ENCODE assay signal across 15 cellular contexts in the genomic region with DNA sequence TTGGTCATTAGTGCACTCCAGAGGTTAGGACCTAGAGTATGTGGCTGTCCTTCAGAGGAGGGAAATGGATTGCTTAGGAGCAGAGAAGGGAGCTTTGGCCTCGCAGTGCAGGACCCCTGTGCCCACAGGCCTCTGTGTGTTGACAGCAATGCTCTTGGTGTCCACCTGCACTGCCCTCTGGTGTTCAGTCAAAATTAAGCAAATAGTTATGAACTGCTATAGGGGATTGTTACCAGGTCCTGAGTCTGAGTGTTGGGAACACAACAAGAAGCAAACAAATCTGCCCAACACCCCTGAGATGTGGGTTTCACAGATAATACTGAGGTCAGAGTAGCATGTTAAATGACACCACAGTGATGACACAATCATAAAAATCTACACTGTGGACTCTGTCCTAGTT. TPM values are rescaled to one million over a fixed set of nuclear protein-coding genes. Genes with fewer than 3 reads are reported as not detected.
DNase-seq lines count a peak whose midpoint lies in the region; ATAC-seq, FAIRE-seq and TF ChIP-seq lines count a peak whose summit lies in the region.
"Not testable (repeated sequence)": the region's sequence is repeated elsewhere in the genome, so short reads cannot be mapped to it uniquely, and the experiment has no call there.
"Had no signal": no experiment of that assay in that cellular context is flagged by ENCODE, and none has a peak within 500 bp of the region (broad histone marks: within the 10 kb centered on the region; RNA-seq: fewer than 3 reads in every experiment).

No MANE protein-coding gene starts in this region.

- H3F3A ChIP-seq in Loucy (ENCODE audit: low read depth); neural progenitor cell (ENCODE audit: low read depth): not testable (repeated sequence)

- not testable (repeated sequence) for H3K4me3 ChIP-seq in A549; GM12865 (ENCODE audit: low read depth, low read length); Loucy (ENCODE audit: low read length, poor library complexity, severe bottlenecking); OCI-LY3 (ENCODE audit: low read length); endothelial cell of umbilical vein (replicated peaks in 1 of 3; ENCODE audit: insufficient read depth in 1 of 3, low read depth in 1 of 3, low read length in 3 of 3); iPS DF 6.9 (ENCODE audit: low read length); neural progenitor cell

- TF ChIP-seq EP300 in A549 (IDR thresholded peaks at IDR 0.05), result not testable (repeated sequence)

- not testable (repeated sequence) for H3K27ac Mint-ChIP-seq in neural progenitor cell

- intact Hi-C loops in endothelial cell of umbilical vein (cut with micrococcal nuclease), result not testable (repeated sequence)

- ATAC-seq in A549, result not testable (repeated sequence)

- DNase-seq in A549 (ENCODE audit: low read depth in 1 of 2, low spot score in 1 of 2) (peak in 1 of 2 experiments; percentile 50), GM12865 (ENCODE audit: low read depth) (peak; percentile 9), astrocyte of the hippocampus (ENCODE audit: low read depth, low spot score) (peak; percentile 7), endothelial cell of umbilical vein (ENCODE audit: low read depth, low spot score) (peak; percentile 49), iPS DF 6.9 (ENCODE audit: low read depth, low spot score) (peak; percentile 7), neural progenitor cell (ENCODE audit: low spot score) (peak; percentile 21)

- H3K9me2 ChIP-seq in Loucy (replicated peaks; ENCODE audit: low read depth, low read length), result not testable (repeated sequence)

- TF ChIP-seq RAD21 in A549 (conservative IDR thresholded peaks at IDR 0.05 in 1 of 2, IDR thresholded peaks at IDR 0.05 in 1 of 2), result peak; percentile 44 to 48; a peak in 3 of 5 replicates

- H3K4me2 ChIP-seq in A549; Loucy (ENCODE audit: low read depth, low read length, poor library complexity, severe bottlenecking); OCI-LY3 (ENCODE audit: low read length); endothelial cell of umbilical vein (ENCODE audit: insufficient read depth, low read length); neural progenitor cell: not testable (repeated sequence)

- H3K4me3 Mint-ChIP-seq in neural progenitor cell, result not testable (repeated sequence)

- WGBS in A549 (ENCODE audit: missing lambda C conversion rate), result 22% methylated on average over 1 of the region's 1 CpG
- WGBS in iPS DF 6.9 (ENCODE audit: insufficient coverage, insufficient read length), result no CpG with 5 or more reads among the region's 1 CpG

- not testable (repeated sequence) for H3K4me1 ChIP-seq in A549; Loucy (ENCODE audit: insufficient read depth, low read length, poor library complexity, severe bottlenecking); OCI-LY3 (ENCODE audit: low read length); endothelial cell of umbilical vein (ENCODE audit: control insufficient read depth, extremely low read depth, insufficient read depth, low read length); iPS DF 6.9 (ENCODE audit: control insufficient read depth, insufficient read depth, low read length); neural progenitor cell

- H3K9me3 ChIP-seq in A549; Loucy (ENCODE audit: insufficient read depth, low read depth, low read length); OCI-LY3 (ENCODE audit: insufficient read depth, low read length); endothelial cell of umbilical vein (replicated peaks; ENCODE audit: control insufficient read depth, insufficient read depth, low read length); iPS DF 6.9 (ENCODE audit: control insufficient read depth, insufficient read depth, low read length); neural progenitor cell (ENCODE audit: low read depth): not testable (repeated sequence)

- H3K27me3 ChIP-seq in Loucy (ENCODE audit: insufficient read depth, low read length, poor library complexity, severe bottlenecking); OCI-LY3 (ENCODE audit: low read depth, low read length); endothelial cell of umbilical vein (ENCODE audit: control insufficient read depth in 2 of 2, insufficient read depth in 2 of 2, low read length in 2 of 2); iPS DF 6.9 (ENCODE audit: control insufficient read depth, insufficient read depth, low read length); neural progenitor cell: not testable (repeated sequence)

- H3K79me2 ChIP-seq in Loucy (ENCODE audit: insufficient read depth, low read length); OCI-LY3 (ENCODE audit: low read length); endothelial cell of umbilical vein (ENCODE audit: control insufficient read depth, insufficient read depth, low read length); neural progenitor cell (ENCODE audit: low read depth): not testable (repeated sequence)

- BruUV-seq in endothelial cell of umbilical vein (replicated peaks; lab: Mats Ljungman, UMichigan), result not testable (repeated sequence)

- not testable (repeated sequence) for H3K4me1 Mint-ChIP-seq in neural progenitor cell

- POLR2A ChIA-PET in A549 (lab: Yijun Ruan, JAX); endothelial cell of umbilical vein (lab: Charles Lee): not testable (repeated sequence)

- not testable (repeated sequence) for H2AFZ ChIP-seq in Loucy (ENCODE audit: low read length); OCI-LY3 (ENCODE audit: low read depth, low read length); endothelial cell of umbilical vein (ENCODE audit: low read depth, low read length)
- H2AFZ ChIP-seq in neural progenitor cell (replicated peaks), result peak overlapping the region; percentile 42

- FAIRE-seq in A549 (lab: Jason Lieb, UNC); endothelial cell of umbilical vein (lab: Jason Lieb, UNC): not testable (repeated sequence)

- H3K9me3 Mint-ChIP-seq in neural progenitor cell, result not testable (repeated sequence)

- peak; percentile 50 for TF ChIP-seq CTCF in A549 (IDR thresholded peaks at IDR 0.05)
- TF ChIP-seq CTCF in GM12865 (IDR thresholded peaks at IDR 0.05; ENCODE audit: insufficient read depth, low read depth, low read length, missing control alignments), result peak; percentile 4
- 0 out of 2 replicates have a peak, but pooled peaks have one; percentile 14 for TF ChIP-seq CTCF in Loucy (conservative IDR thresholded peaks at IDR 0.05; ENCODE audit: low read length)
- peak; percentile 43 for TF ChIP-seq CTCF in OCI-LY3 (IDR thresholded peaks at IDR 0.05; ENCODE audit: low read depth, low read length)
- peak; percentile 20 to 31 for TF ChIP-seq CTCF in endothelial cell of umbilical vein (IDR thresholded peaks at IDR 0.05; ENCODE audit: extremely low read depth in 1 of 2, insufficient read depth in 1 of 2, low read depth in 1 of 2, low read length in 2 of 2)
- peak; percentile 54 for TF ChIP-seq CTCF in neural progenitor cell (IDR thresholded peaks at IDR 0.05)

- H3K36me3 Mint-ChIP-seq in neural progenitor cell, result not testable (repeated sequence)

- not testable (repeated sequence) for H3K27ac ChIP-seq in A549; OCI-LY3 (ENCODE audit: low read length); endothelial cell of umbilical vein (ENCODE audit: insufficient read depth, low read depth, low read length); iPS DF 6.9 (ENCODE audit: low read length); neural progenitor cell

- not testable (repeated sequence) for H3K9ac ChIP-seq in Loucy (ENCODE audit: low read depth, low read length, poor library complexity, severe bottlenecking); OCI-LY3 (ENCODE audit: low read length); endothelial cell of umbilical vein (replicated peaks; ENCODE audit: extremely low read depth, insufficient read depth, low read length); neural progenitor cell

- not testable (repeated sequence) for H3K27me3 Mint-ChIP-seq in neural progenitor cell (ENCODE audit: insufficient read depth, low read depth)

- CTCF ChIA-PET in A549 (lab: Yijun Ruan, JAX); endothelial cell of umbilical vein (lab: Charles Lee): not testable (repeated sequence)

- H3K36me3 ChIP-seq in Loucy (ENCODE audit: insufficient read depth, low read length); OCI-LY3 (replicated peaks; ENCODE audit: low read depth, low read length); endothelial cell of umbilical vein (ENCODE audit: control insufficient read depth in 2 of 2, extremely low read depth in 1 of 2, insufficient read depth in 2 of 2, low read length in 2 of 2); iPS DF 6.9 (ENCODE audit: control insufficient read depth, insufficient read depth, low read length); neural progenitor cell: not testable (repeated sequence)

- not testable (repeated sequence) for TF ChIP-seq POLR2A in A549 (IDR thresholded peaks at IDR 0.05; ENCODE audit: low read length); endothelial cell of umbilical vein (IDR thresholded peaks at IDR 0.05; ENCODE audit: low read depth, low read length)

- H3K9me1 ChIP-seq in endothelial cell of umbilical vein (replicated peaks; ENCODE audit: control insufficient read depth, extremely low read depth, insufficient read depth, low read length), result not testable (repeated sequence)

- H4K20me1 ChIP-seq in Loucy (ENCODE audit: insufficient read depth, low read length, poor library complexity, severe bottlenecking); OCI-LY3 (ENCODE audit: insufficient read depth, low read length); endothelial cell of umbilical vein (replicated peaks; ENCODE audit: control insufficient read depth, extremely low read depth, insufficient read depth, low read length); neural progenitor cell (ENCODE audit: low read depth): not testable (repeated sequence)

- dilution Hi-C loops in endothelial cell of umbilical vein (cut with MboI; ENCODE audit: extremely low pct_ligation_motif_present, low sequenced_read_pairs), result not testable (repeated sequence)

RNA-seq across cellular contexts. Expression of a gene that starts 23.2 kb away (rescaled TPM):
- polyA plus RNA-seq in A549 (2011; rRNA removed) (0.01 TPM in 1 of 2 replicates, not detected in the other), A549 (2017; fragmentation: RNase III; extraction: RNeasy Plus Mini Kit Qiagen cat#74134 plus additional on column Dnase treatment) (not detected in 3 replicates), endothelial cell of umbilical vein (not detected in 2 replicates)
- 0.01 TPM in 1 of 2 replicates, not detected in the other for polyA plus RNA-seq in A549 (2012; cell fraction: cytosol; rRNA removed)
- polyA plus RNA-seq in A549 (2012; cell fraction: nucleus; rRNA removed), result not detected in 2 replicates
- not detected in 2 replicates for polyA minus RNA-seq in A549 (2011; rRNA and poly(A)+ RNA removed)
- total RNA-seq in endothelial cell of umbilical vein (not detected in 2 replicates), neural progenitor cell (ENCODE audit: low replicate concordance) (not detected in 2 replicates)
- not detected in 2 replicates for polyA plus RNA-seq in endothelial cell of umbilical vein (2011; cell fraction: cytosol; rRNA removed)
- polyA plus RNA-seq in endothelial cell of umbilical vein (2011; cell fraction: nucleus; rRNA removed), result not detected in 2 replicates
- polyA plus RNA-seq in endothelial cell of umbilical vein (2012), result not detected in 2 replicates
- not detected in 2 replicates for polyA minus RNA-seq in endothelial cell of umbilical vein
- not detected for polyA minus RNA-seq in endothelial cell of umbilical vein (2011; cell fraction: cytosol; rRNA and poly(A)+ RNA removed)
- not detected in 2 replicates for polyA minus RNA-seq in endothelial cell of umbilical vein (2011; cell fraction: nucleus; rRNA and poly(A)+ RNA removed)
- total RNA-seq: A172; activated CD4-positive, alpha-beta memory T cell treated with anti-CD3 and anti-CD28 coated beads for 36 hours; LHCN-M2; sigmoid colon; transverse colon; WTC11 had no signal
- polyA plus RNA-seq: CD14-positive monocyte, sigmoid colon had no signal

RNA-seq across cellular contexts. Expression of a gene that starts 31.1 kb away (rescaled TPM):
- polyA plus RNA-seq in A549 (2011; rRNA removed) (73.3 and 75.6 TPM in 2 replicates), A549 (2017; fragmentation: RNase III; extraction: RNeasy Plus Mini Kit Qiagen cat#74134 plus additional on column Dnase treatment) (13.6 to 17.7 TPM (median 14.4 TPM) in 3 replicates), endothelial cell of umbilical vein (29.8 and 32.4 TPM in 2 replicates)
- 16.0 and 17.5 TPM in 2 replicates for polyA plus RNA-seq in A549 (2012; cell fraction: cytosol; rRNA removed)
- polyA plus RNA-seq in A549 (2012; cell fraction: nucleus; rRNA removed), result 46.6 and 53.0 TPM in 2 replicates
- polyA minus RNA-seq in A549 (2011; rRNA and poly(A)+ RNA removed), result 82.9 and 86.8 TPM in 2 replicates
- total RNA-seq in endothelial cell of umbilical vein (80.4 and 82.9 TPM in 2 replicates), neural progenitor cell (ENCODE audit: low replicate concordance) (16.0 and 22.8 TPM in 2 replicates)
- polyA plus RNA-seq in endothelial cell of umbilical vein (2011; cell fraction: cytosol; rRNA removed), result 18.3 and 20.8 TPM in 2 replicates
- polyA plus RNA-seq in endothelial cell of umbilical vein (2011; cell fraction: nucleus; rRNA removed), result 186 and 221 TPM in 2 replicates
- polyA plus RNA-seq in endothelial cell of umbilical vein (2012), result 32.5 and 32.8 TPM in 2 replicates
- 95.9 and 96.0 TPM in 2 replicates for polyA minus RNA-seq in endothelial cell of umbilical vein
- polyA minus RNA-seq in endothelial cell of umbilical vein (2011; cell fraction: cytosol; rRNA and poly(A)+ RNA removed), result not detected
- polyA minus RNA-seq in endothelial cell of umbilical vein (2011; cell fraction: nucleus; rRNA and poly(A)+ RNA removed), result 294 and 318 TPM in 2 replicates
- total RNA-seq: activated CD4-positive, alpha-beta memory T cell treated with anti-CD3 and anti-CD28 coated beads for 36 hours had no signal
- polyA plus RNA-seq: CD14-positive monocyte had no signal

Comparison
In these comparisons a context has a peak if more than half of its experiments do, and no peak if none do; other contexts are left out.
1. CTCF ChIP-seq: peak in every context shown above with its lines; median percentile 54 in neural progenitor cell; 50 in A549; 43 in OCI-LY3; 26 in endothelial cell of umbilical vein; 14 in Loucy; 4 in GM12865.